Comparison of ENCODE assay signal across 9 cellular contexts in the genomic region with DNA sequence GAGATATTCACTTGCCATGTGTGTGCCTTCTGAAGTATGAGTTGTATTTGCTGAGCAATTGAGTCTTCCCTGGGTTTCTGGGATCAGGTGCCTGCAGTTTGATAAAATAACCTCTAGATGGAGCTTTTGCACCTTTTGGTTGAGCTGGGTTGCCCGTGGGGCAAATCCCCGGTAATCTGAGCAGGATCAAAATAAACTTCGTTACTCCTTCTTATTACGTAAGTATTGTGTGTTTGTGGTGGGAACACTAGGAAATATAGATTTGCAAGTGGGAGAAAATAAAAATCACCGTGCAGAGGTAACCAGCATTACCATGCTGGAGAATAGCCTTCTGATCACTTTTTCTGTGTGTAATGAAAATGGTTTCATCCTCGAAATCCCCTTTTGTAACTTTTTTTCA.
DNase-seq lines count a peak whose midpoint lies in the region; ATAC-seq and TF ChIP-seq lines count a peak whose summit lies in the region.
"Had no signal": no experiment of that assay in that cellular context is flagged by ENCODE, and none has a peak within 500 bp of the region (broad histone marks: within the 10 kb centered on the region; RNA-seq: fewer than 3 reads in every experiment).

No MANE protein-coding gene starts in this region.

- peak; percentile 62 for DNase-seq in D341Med (ENCODE audit: low spot score)
- peak; percentile 22 for DNase-seq in HS-27A (ENCODE audit: low read depth)
- DNase-seq in SKM-1 (lab: John Stamatoyannopoulos, UW; ENCODE audit: unreplicated experiment): peak; percentile 26
- DNase-seq in iPS DF 4.7 (ENCODE audit: extremely low read depth, low spot score): peak; percentile 56
- DNase-seq in sigmoid colon: no peak
- DNase-seq in dedifferentiated amniotic fluid mesenchymal stem cell (ENCODE audit: extremely low spot score): no peak
- no peak for DNase-seq in prostate gland (ENCODE audit: low spot score)

- no peak for TF ChIP-seq EP300 in sigmoid colon (IDR thresholded peaks at IDR 0.05)

- no peaks in the 10 kb centered on the region for H3K4me1 ChIP-seq in sigmoid colon
- H3K4me1 ChIP-seq in prostate gland (replicated peaks): no peaks in the 10 kb centered on the region
- H3K4me1 ChIP-seq: SJSA1 had no signal

- no peak overlapping the region for H3K27ac ChIP-seq in sigmoid colon
- no peak overlapping the region for H3K27ac ChIP-seq in prostate gland
- H3K27ac ChIP-seq: SJSA1 had no signal

- TF ChIP-seq POLR2A in sigmoid colon (IDR thresholded peaks at IDR 0.05): no peak
- TF ChIP-seq POLR2A in prostate gland (IDR thresholded peaks at IDR 0.05): no peak

- H3K9me3 ChIP-seq in sigmoid colon (no peaks in the 10 kb centered on the region), prostate gland (no peaks in the 10 kb centered on the region)

- 91 to 93% methylated on average over 6 of the region's 6 CpGs for WGBS in sigmoid colon, 2 donors
- WGBS in prostate gland: 71% methylated on average over 6 of the region's 6 CpGs

- intact Hi-C loops in sigmoid colon (cut with DNase I): no loop called here
- intact Hi-C loops in prostate gland (cut with DNase I): no loop called here

- H3K27me3 ChIP-seq in sigmoid colon (no peaks in the 10 kb centered on the region), prostate gland (replicated peaks; ENCODE audit: insufficient read depth) (no peaks in the 10 kb centered on the region)
- H3K27me3 ChIP-seq: SJSA1 had no signal

- TF ChIP-seq CTCF in sigmoid colon (IDR thresholded peaks at IDR 0.05): peak in 1 of 4 experiments; percentile 30
- TF ChIP-seq CTCF in prostate gland (IDR thresholded peaks at IDR 0.05): peak in 2 of 4 experiments; percentile 60 to 64

- H3K36me3 ChIP-seq in sigmoid colon (no peaks in the 10 kb centered on the region), prostate gland (no peaks in the 10 kb centered on the region)
- H3K36me3 ChIP-seq: SJSA1 had no signal

- H3K4me3 ChIP-seq in sigmoid colon (no peak overlapping the region), prostate gland (no peak overlapping the region)
- H3K4me3 ChIP-seq: SJSA1 had no signal

- ATAC-seq in HG03045 (IDR thresholded peaks at IDR 0.05; ENCODE audit: unreplicated experiment): no peak

Comparison
In these comparisons a context has a peak if more than half of its experiments do, and no peak if none do; other contexts are left out.
1. DNase-seq: peak in D341Med (single experiment), HS-27A (single experiment), SKM-1 (single experiment) and iPS DF 4.7 (single experiment); none in sigmoid colon (single experiment), dedifferentiated amniotic fluid mesenchymal stem cell (single experiment) and prostate gland (single experiment).